ENCODE assay signal across 13 cellular contexts in genomic region chr6:31567531-31568370, GRCh38. TPM values are rescaled to one million over a fixed set of nuclear protein-coding genes. Genes with fewer than 3 reads are reported as not detected.
DNase-seq lines count a peak whose midpoint lies in the region; ATAC-seq, FAIRE-seq and TF ChIP-seq lines count a peak whose summit lies in the region.
"Had no signal": no experiment of that assay in that cellular context is flagged by ENCODE, and none has a peak within 500 bp of the region (broad histone marks: within the 10 kb centered on the region; RNA-seq: fewer than 3 reads in every experiment).

No MANE protein-coding gene starts in this region.

- H3K4me1 ChIP-seq in A549 (0 out of 3 replicates have a peak, but pooled peaks cover 4% of the 10 kb centered on the region), kidney (ENCODE audit: control insufficient read depth in 1 of 2, insufficient read depth in 1 of 2, low read depth in 1 of 2, low read length in 2 of 2) (no peaks in the 10 kb centered on the region), prostate gland (replicated peaks) (no peaks in the 10 kb centered on the region)

- FAIRE-seq in A549 (lab: Jason Lieb, UNC) (no peak), GM12891 (lab: Jason Lieb, UNC) (no peak), kidney (lab: Jason Lieb, UNC) (no peak)

- no peaks in the 10 kb centered on the region for H3K36me3 Mint-ChIP-seq in WTC11

- peaks cover under 1% of the 10 kb centered on the region; the same call in 1 of the 2 replicates for H3K27me3 Mint-ChIP-seq in WTC11 (ENCODE audit: low read depth)

- H3K9me3 Mint-ChIP-seq in WTC11: no peaks in the 10 kb centered on the region

- H3K4me3 ChIP-seq in A549: no peak overlapping the region
- H3K4me3 ChIP-seq in kidney (ENCODE audit: low read length in 2 of 2): no peak overlapping the region
- no peak overlapping the region for H3K4me3 ChIP-seq in prostate gland
- H3K4me3 ChIP-seq: esophagus squamous epithelium had no signal

- peak overlapping the region; percentile 42 for H3K27ac Mint-ChIP-seq in WTC11

- DNase-seq in A549 (ENCODE audit: low read depth in 1 of 2, low spot score in 1 of 2): no peak
- DNase-seq in GM12891 (ENCODE audit: insufficient read length, low spot score): no peak
- DNase-seq in WTC11 (ENCODE audit: low spot score): no peak
- DNase-seq in kidney: peak; percentile 57
- no peak for DNase-seq in retina
- DNase-seq in SKM-1 (lab: John Stamatoyannopoulos, UW; ENCODE audit: unreplicated experiment): no peak
- no peak for DNase-seq in prostate gland (ENCODE audit: low spot score)
- DNase-seq: activated CD8-positive, alpha-beta memory T cell treated with anti-CD3 and anti-CD28 coated beads, Interleukin-2, amount 50 U/mL, for 48 hours; C1 segment of cervical spinal cord; esophagus squamous epithelium; NCI-H2107 had no signal

- no peak overlapping the region for H3K9ac ChIP-seq in kidney (ENCODE audit: low read length in 2 of 2)

- TF ChIP-seq CTCF in A549 (IDR thresholded peaks at IDR 0.05) (no peak), WTC11 (IDR thresholded peaks at IDR 0.05) (no peak), kidney (IDR thresholded peaks at IDR 0.05; ENCODE audit: borderline replicate concordance, extremely low read depth, insufficient read depth) (no peak), prostate gland (IDR thresholded peaks at IDR 0.05) (no peak)

- intact Hi-C loops in kidney (cut with DNase I) (no loop called here), prostate gland (cut with DNase I) (no loop called here)

- H3K27ac ChIP-seq in A549 (no peak overlapping the region), kidney (ENCODE audit: low read depth in 2 of 2, low read length in 2 of 2) (no peak overlapping the region), prostate gland (no peak overlapping the region)
- H3K27ac ChIP-seq: esophagus squamous epithelium had no signal

- POLR2A ChIA-PET in A549 (lab: Yijun Ruan, JAX) (no interaction called here), WTC11 (lab: Charles Lee) (interaction anchor here (1.0 kb wide), 1 partner anchor 21 kb away, joined by 5 read pairs; the partner anchor contains the start of genes ATP6V1G2 and NFKBIL1)

- ATAC-seq in A549: no peak
- ATAC-seq in WTC11: peak; percentile 80
- ATAC-seq in HG02623 (IDR thresholded peaks at IDR 0.05; ENCODE audit: unreplicated experiment): no peak

- H3K36me3 ChIP-seq in kidney (ENCODE audit: control insufficient read depth in 1 of 2, insufficient read depth in 2 of 2, low read length in 2 of 2): no peaks in the 10 kb centered on the region
- no peaks in the 10 kb centered on the region for H3K36me3 ChIP-seq in prostate gland
- H3K36me3 ChIP-seq: esophagus squamous epithelium had no signal

- no peak for TF ChIP-seq EP300 in A549 (IDR thresholded peaks at IDR 0.05)

- H3K27me3 ChIP-seq in prostate gland (replicated peaks; ENCODE audit: insufficient read depth): no peaks in the 10 kb centered on the region

- peaks cover 7% of the 10 kb centered on the region for H3K4me1 Mint-ChIP-seq in WTC11

- no peak for TF ChIP-seq RAD21 in A549 (conservative IDR thresholded peaks at IDR 0.05 in 1 of 2, IDR thresholded peaks at IDR 0.05 in 1 of 2)

- 78% methylated on average over 9 of the region's 9 CpGs for WGBS in A549 (ENCODE audit: missing lambda C conversion rate)
- WGBS in prostate gland: 46% methylated on average over 9 of the region's 9 CpGs

- CTCF ChIA-PET in A549 (lab: Yijun Ruan, JAX): interaction anchor here (1.1 to 4.9 kb wide), 5 partner anchors 9 to 30 kb away, joined by 3 to 30 read pairs (median 5); partner anchors contain the start of gene LST1
- CTCF ChIA-PET in WTC11 (lab: Charles Lee): interaction anchor here (1.1 to 3.8 kb wide), 5 partner anchors 13 to 30 kb away, joined by 3 to 36 read pairs (median 4); partner anchors contain the start of genes ATP6V1G2, LST1, LTB and NCR3

- TF ChIP-seq POLR2A in A549 (IDR thresholded peaks at IDR 0.05; ENCODE audit: low read length): no peak
- TF ChIP-seq POLR2A in GM12891 (IDR thresholded peaks at IDR 0.05; ENCODE audit: low read depth, low read length): no peak
- TF ChIP-seq POLR2A in prostate gland (IDR thresholded peaks at IDR 0.05): no peak

- no peak overlapping the region for H3K4me2 ChIP-seq in A549

- H3K4me3 Mint-ChIP-seq in WTC11: no peak overlapping the region

- no peaks in the 10 kb centered on the region for H3K9me3 ChIP-seq in A549
- no peaks in the 10 kb centered on the region for H3K9me3 ChIP-seq in kidney (ENCODE audit: control insufficient read depth in 1 of 2, low read length in 2 of 2)
- no peaks in the 10 kb centered on the region for H3K9me3 ChIP-seq in prostate gland
- H3K9me3 ChIP-seq: esophagus squamous epithelium had no signal

TF ChIP-seq in A549, 52 proteins besides CTCF, POLR2A, EP300 and RAD21:
- TF ChIP-seq MYC (IDR thresholded peaks at IDR 0.05; ENCODE audit: borderline replicate concordance, low read length): no peak
- no peak for TF ChIP-seq ZSCAN20 (CRISPR knock-in tag; IDR thresholded peaks at IDR 0.05)
- peak; percentile 51 for TF ChIP-seq MAFK (IDR thresholded peaks at IDR 0.05; ENCODE audit: partially characterized antibody)

TF ChIP-seq in GM12891, 5 proteins besides CTCF, POLR2A, EP300 and RAD21 (continues in another document):
- TF ChIP-seq PAX5 (IDR thresholded peaks at IDR 0.05; ENCODE audit: insufficient read depth, low read length, severe bottlenecking): no peak
- no peak for TF ChIP-seq POLR2AphosphoS5 (IDR thresholded peaks at IDR 0.05; ENCODE audit: low read depth, low read length)
- peak; percentile 75 for TF ChIP-seq POU2F2 (IDR thresholded peaks at IDR 0.05; ENCODE audit: low read depth, low read length)
- TF ChIP-seq TAF1 (IDR thresholded peaks at IDR 0.05; ENCODE audit: low read depth, low read length): no peak

TF ChIP-seq in WTC11, 78 proteins besides CTCF, POLR2A, EP300 and RAD21 (continues in another document):
- no peak for TF ChIP-seq NR2C2 (CRISPR knock-in tag; IDR thresholded peaks at IDR 0.05)
- TF ChIP-seq CREM (CRISPR knock-in tag; IDR thresholded peaks at IDR 0.05): no peak
- no peak for TF ChIP-seq ZNF232 (CRISPR knock-in tag; IDR thresholded peaks at IDR 0.05)
- no peak for TF ChIP-seq NFYB (CRISPR knock-in tag; conservative IDR thresholded peaks at IDR 0.05; ENCODE audit: low read depth)
- no peak for TF ChIP-seq SMAD4 (CRISPR knock-in tag; IDR thresholded peaks at IDR 0.05)

RNA-seq across cellular contexts. Expression of gene LTA, which starts 4.3 kb away (rescaled TPM):
- polyA plus RNA-seq in A549 (2011; rRNA removed) (0.07 TPM in 1 of 2 replicates, not detected in the other), A549 (2017; fragmentation: RNase III; extraction: RNeasy Plus Mini Kit Qiagen cat#74134 plus additional on column Dnase treatment) (0.07 to 0.08 TPM in 2 of 3 replicates, not detected in the other), kidney (ENCODE audit: insufficient read depth, low read depth, low replicate concordance) (not detected)
- polyA plus RNA-seq in A549 (2012; cell fraction: cytosol; rRNA removed): 0.04 TPM in 2 replicates
- polyA plus RNA-seq in A549 (2012; cell fraction: nucleus; rRNA removed): 0.05 TPM in 1 of 2 replicates, not detected in the other
- polyA minus RNA-seq in A549 (2011; rRNA and poly(A)+ RNA removed): not detected in 2 replicates
- polyA plus RNA-seq in GM12891 (2012; ENCODE audit: low read depth, missing spikeins): 268 TPM
- total RNA-seq in WTC11 (2021) (0.46 to 1.2 TPM (median 0.87 TPM) in 3 replicates), kidney (0.35 TPM), prostate gland (1 to 10 TPM in 1 of 2 donors, not detected in 1; 1.2 TPM)
- total RNA-seq: esophagus squamous epithelium, skeletal muscle tissue had no signal

RNA-seq across cellular contexts. Expression of gene TNF, which starts 7.6 kb away (rescaled TPM):
- polyA plus RNA-seq in A549 (2011; rRNA removed) (0.07 TPM in 1 of 2 replicates, not detected in the other), A549 (2017; fragmentation: RNase III; extraction: RNeasy Plus Mini Kit Qiagen cat#74134 plus additional on column Dnase treatment) (not detected in 3 replicates), kidney (ENCODE audit: insufficient read depth, low read depth, low replicate concordance) (0.69 TPM)
- polyA plus RNA-seq in A549 (2012; cell fraction: cytosol; rRNA removed): not detected in 2 replicates
- polyA plus RNA-seq in A549 (2012; cell fraction: nucleus; rRNA removed): 0.06 and 0.15 TPM in 2 replicates
- not detected in 2 replicates for polyA minus RNA-seq in A549 (2011; rRNA and poly(A)+ RNA removed)
- polyA plus RNA-seq in GM12891 (2012; ENCODE audit: low read depth, missing spikeins): 36.5 TPM
- total RNA-seq in WTC11 (2021) (0.23 to 0.46 TPM (median 0.31 TPM) in 3 replicates), kidney (5.4 TPM), prostate gland (under 1 TPM in 1 of 2 donors, not detected in 1; 0.23 TPM)
- total RNA-seq: skeletal muscle tissue had no signal

RNA-seq across cellular contexts. Expression of gene LTB, which starts 14.5 kb away (rescaled TPM):
- polyA plus RNA-seq in A549 (2011; rRNA removed) (0.13 and 0.26 TPM in 2 replicates), A549 (2017; fragmentation: RNase III; extraction: RNeasy Plus Mini Kit Qiagen cat#74134 plus additional on column Dnase treatment) (0.14 to 0.57 TPM (median 0.33 TPM) in 3 replicates), kidney (ENCODE audit: insufficient read depth, low read depth, low replicate concordance) (6.6 TPM)
- polyA plus RNA-seq in A549 (2012; cell fraction: cytosol; rRNA removed): 0.37 and 0.45 TPM in 2 replicates
- 0.18 and 0.31 TPM in 2 replicates for polyA plus RNA-seq in A549 (2012; cell fraction: nucleus; rRNA removed)
- polyA minus RNA-seq in A549 (2011; rRNA and poly(A)+ RNA removed): 0.50 TPM in 1 of 2 replicates, not detected in the other
- polyA plus RNA-seq in GM12891 (2012; ENCODE audit: low read depth, missing spikeins): 172 TPM
- total RNA-seq in WTC11 (2021) (1.0 to 1.5 TPM (median 1.3 TPM) in 3 replicates), kidney (18.5 TPM), prostate gland (under 1 TPM in 1 of 2 donors, not detected in 1; 0.97 TPM)

RNA-seq across cellular contexts. Expression of gene LST1, which starts 18.3 kb away (rescaled TPM):
- polyA plus RNA-seq in A549 (2011; rRNA removed): 0.17 and 0.19 TPM in 2 replicates
- 0.18 TPM in 1 of 2 replicates, not detected in the other for polyA plus RNA-seq in A549 (2012; cell fraction: cytosol; rRNA removed)
- 0.05 and 0.14 TPM in 2 replicates for polyA plus RNA-seq in A549 (2012; cell fraction: nucleus; rRNA removed)
- polyA plus RNA-seq in A549 (2017; fragmentation: RNase III; extraction: RNeasy Plus Mini Kit Qiagen cat#74134 plus additional on column Dnase treatment): 0.26 to 0.47 TPM in 2 of 3 replicates, not detected in the other
- polyA minus RNA-seq in A549 (2011; rRNA and poly(A)+ RNA removed): 0.63 TPM in 1 of 2 replicates, not detected in the other
- polyA plus RNA-seq in GM12891 (2012; ENCODE audit: low read depth, missing spikeins): 45.5 TPM
- total RNA-seq in WTC11 (2021): 0.34 to 0.66 TPM in 2 of 3 replicates, not detected in the other
- 31.5 TPM for total RNA-seq in kidney
- polyA plus RNA-seq in kidney (ENCODE audit: insufficient read depth, low read depth, low replicate concordance): 14.8 TPM
- total RNA-seq in prostate gland: 1 to 10 TPM in 1 of 2 donors, not detected in 1; 3.1 TPM

RNA-seq across cellular contexts. Expression of gene NFKBIL1, which starts 20.3 kb away (rescaled TPM):
- polyA plus RNA-seq in A549 (2011; rRNA removed) (3.8 and 5.2 TPM in 2 replicates), A549 (2017; fragmentation: RNase III; extraction: RNeasy Plus Mini Kit Qiagen cat#74134 plus additional on column Dnase treatment) (7.4 to 9.0 TPM (median 7.6 TPM) in 3 replicates), kidney (ENCODE audit: insufficient read depth, low read depth, low replicate concordance) (28.2 TPM)
- 6.4 and 7.7 TPM in 2 replicates for polyA plus RNA-seq in A549 (2012; cell fraction: cytosol; rRNA removed)
- 7.2 and 10.3 TPM in 2 replicates for polyA plus RNA-seq in A549 (2012; cell fraction: nucleus; rRNA removed)
- 3.3 and 4.0 TPM in 2 replicates for polyA minus RNA-seq in A549 (2011; rRNA and poly(A)+ RNA removed)
- polyA plus RNA-seq in GM12891 (2012; ENCODE audit: low read depth, missing spikeins): 19.8 TPM
- total RNA-seq in WTC11 (2021) (14.9 to 19.5 TPM (median 17.1 TPM) in 3 replicates), kidney (20.0 TPM), prostate gland (10 to 100 TPM; 38.0 to 48.7 TPM)
